8 cellular contexts compared by ENCODE assay signal in the genomic region with DNA sequence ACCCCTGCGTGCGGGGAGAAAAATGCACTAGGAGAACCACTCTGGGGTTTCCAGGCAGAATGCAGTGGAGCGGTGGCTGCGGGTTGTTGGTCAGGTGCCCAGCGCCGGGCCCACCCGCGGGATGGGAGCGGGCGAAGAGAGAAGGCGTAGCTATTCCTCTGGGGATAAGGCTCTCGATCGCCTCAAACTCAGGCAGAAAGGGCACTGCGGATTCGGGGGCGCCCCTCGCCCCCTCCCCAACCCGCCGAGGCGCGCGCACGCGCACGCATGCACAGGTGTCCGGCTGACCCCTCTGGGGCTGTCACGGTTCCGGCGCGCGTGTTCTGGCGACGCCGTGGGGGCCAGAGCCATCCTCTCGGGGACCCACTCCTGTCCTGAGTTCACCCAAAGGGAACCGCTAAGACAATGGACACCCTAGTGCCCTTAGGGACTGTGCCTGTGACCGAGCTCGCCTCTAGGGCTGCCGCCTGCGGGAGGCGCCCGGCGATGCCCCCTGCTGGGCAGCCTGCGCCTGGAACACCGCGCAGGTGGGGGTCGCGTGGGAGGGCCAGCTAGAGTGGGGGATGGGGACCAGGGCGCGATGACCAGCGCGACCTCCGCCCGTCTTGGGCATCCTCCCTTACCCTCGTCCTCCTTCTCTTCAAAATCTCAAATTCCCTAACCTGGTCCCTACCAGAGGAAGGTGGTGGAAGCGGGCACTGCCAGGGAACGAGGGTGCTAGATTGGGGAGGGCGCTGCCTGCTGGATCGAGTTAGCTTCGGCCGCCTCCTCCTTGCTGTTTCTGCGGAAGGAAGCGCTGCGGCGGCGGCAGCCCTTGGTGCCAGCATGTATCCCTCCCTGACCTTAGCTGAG. TPM values are rescaled to one million over a fixed set of nuclear protein-coding genes. Genes with fewer than 3 reads are reported as not detected.
DNase-seq lines count a peak whose midpoint lies in the region; ATAC-seq and TF ChIP-seq lines count a peak whose summit lies in the region.

No MANE protein-coding gene starts in this region.

- TF ChIP-seq CTCF in AG10803 (conservative IDR thresholded peaks at IDR 0.05; ENCODE audit: low read length), result peak; percentile 37
- TF ChIP-seq CTCF in GM12874 (IDR thresholded peaks at IDR 0.05; ENCODE audit: insufficient read depth, low read depth, low read length), result peak; percentile 83
- TF ChIP-seq CTCF in activated CD8-positive, alpha-beta T cell treated with anti-CD3 and anti-CD28 coated beads for 36 hours (IDR thresholded peaks at IDR 0.05), result peak; percentile 69
- peak in 3 of 6 experiments; percentile 31 to 56 (median 32) for TF ChIP-seq CTCF in esophagus squamous epithelium (IDR thresholded peaks at IDR 0.05)

- peaks cover 47 to 74% (median 68%) of the 10 kb centered on the region in 3 donors for H3K4me1 ChIP-seq in esophagus squamous epithelium

- DNase-seq in AG10803 (ENCODE audit: low read depth) (no peak), NCI-H2171 (lab: John Stamatoyannopoulos, UW) (peak; percentile 64), left ventricle myocardium superior (no peak), esophagus squamous epithelium (lab: John Stamatoyannopoulos, UW) (no peak)
- DNase-seq in activated CD8-positive, alpha-beta T cell treated with anti-CD3 and anti-CD28 coated beads for 36 hours, result peak; percentile 71
- DNase-seq in stimulated activated effector memory CD8-positive, alpha-beta T cell treated with anti-CD3 and anti-CD28 coated beads, Interleukin-12 subunit alpha, Interleukin-12 subunit beta, amount 100 ng/mL, for 72 hours (ENCODE audit: low spot score in 2 of 2), result no peak

- no peak overlapping the region for H3K27ac Mint-ChIP-seq in activated CD8-positive, alpha-beta T cell treated with anti-CD3 and anti-CD28 coated beads for 36 hours
- H3K27ac Mint-ChIP-seq in stimulated activated effector memory CD8-positive, alpha-beta T cell treated with anti-CD3 and anti-CD28 coated beads, Interleukin-12 subunit alpha, Interleukin-12 subunit beta, amount 100 ng/mL, for 72 hours, result no peak overlapping the region

- no peaks in the 10 kb centered on the region for H3K9me3 ChIP-seq in esophagus squamous epithelium

- 1 to 3% methylated on average over 19 to 25 of the region's 66 CpGs for WGBS in esophagus squamous epithelium, 2 donors

- intact Hi-C loops in activated CD8-positive, alpha-beta T cell treated with anti-CD3 and anti-CD28 coated beads for 36 hours (cut with micrococcal nuclease), result no loop called here
- intact Hi-C loops in left ventricle myocardium superior (cut with micrococcal nuclease) (no loop called here), esophagus squamous epithelium (cut with DNase I) (no loop called here)

- no peak for TF ChIP-seq POLR2A in esophagus squamous epithelium (IDR thresholded peaks at IDR 0.05)

- peaks cover 56 to 100% (median 72%) of the 10 kb centered on the region in 4 donors for H3K27me3 ChIP-seq in esophagus squamous epithelium

- H3K9me3 Mint-ChIP-seq in activated CD8-positive, alpha-beta T cell treated with anti-CD3 and anti-CD28 coated beads for 36 hours, result no peaks in the 10 kb centered on the region
- H3K9me3 Mint-ChIP-seq in stimulated activated effector memory CD8-positive, alpha-beta T cell treated with anti-CD3 and anti-CD28 coated beads, Interleukin-12 subunit alpha, Interleukin-12 subunit beta, amount 100 ng/mL, for 72 hours, result no peaks in the 10 kb centered on the region

- no peak overlapping the region for H3K27ac ChIP-seq in esophagus squamous epithelium

- peak; percentile 22 for ATAC-seq in activated CD8-positive, alpha-beta T cell treated with anti-CD3 and anti-CD28 coated beads for 36 hours
- peak; percentile 77 for ATAC-seq in left ventricle myocardium superior
- ATAC-seq in stimulated activated effector memory CD8-positive, alpha-beta T cell treated with anti-CD3 and anti-CD28 coated beads, Interleukin-12 subunit alpha, Interleukin-12 subunit beta, amount 100 ng/mL, for 72 hours, result peak; percentile 41
- ATAC-seq in GM21381 (IDR thresholded peaks at IDR 0.05; ENCODE audit: unreplicated experiment), result no peak

- H3K36me3 ChIP-seq in esophagus squamous epithelium, result no peaks in the 10 kb centered on the region

- H3K4me3 Mint-ChIP-seq in activated CD8-positive, alpha-beta T cell treated with anti-CD3 and anti-CD28 coated beads for 36 hours, result peak overlapping the region; percentile 33
- peak overlapping the region; percentile 58 for H3K4me3 Mint-ChIP-seq in stimulated activated effector memory CD8-positive, alpha-beta T cell treated with anti-CD3 and anti-CD28 coated beads, Interleukin-12 subunit alpha, Interleukin-12 subunit beta, amount 100 ng/mL, for 72 hours

- no peak overlapping the region for H3K4me3 ChIP-seq in AG10803 (ENCODE audit: low read length)
- peak overlapping the region in 1 of 4 donors; percentile 44 for H3K4me3 ChIP-seq in esophagus squamous epithelium

- CTCF ChIA-PET in activated CD8-positive, alpha-beta T cell treated with anti-CD3 and anti-CD28 coated beads for 36 hours (lab: Charles Lee), result interaction anchor here (0.7 to 6.9 kb wide), 17 partner anchors 9 to 197 kb away, joined by 3 to 56 read pairs (median 4); partner anchors contain the start of genes CBX4 and CBX8

- H3K27me3 Mint-ChIP-seq in activated CD8-positive, alpha-beta T cell treated with anti-CD3 and anti-CD28 coated beads for 36 hours, result peaks cover 59% of the 10 kb centered on the region

- H3K36me3 Mint-ChIP-seq in activated CD8-positive, alpha-beta T cell treated with anti-CD3 and anti-CD28 coated beads for 36 hours (ENCODE audit: low read depth), result no peaks in the 10 kb centered on the region
- no peaks in the 10 kb centered on the region for H3K36me3 Mint-ChIP-seq in stimulated activated effector memory CD8-positive, alpha-beta T cell treated with anti-CD3 and anti-CD28 coated beads, Interleukin-12 subunit alpha, Interleukin-12 subunit beta, amount 100 ng/mL, for 72 hours

- POLR2A ChIA-PET in activated CD8-positive, alpha-beta T cell treated with anti-CD3 and anti-CD28 coated beads for 36 hours (lab: Charles Lee), result interaction anchor here (0.9 to 4.4 kb wide), 7 partner anchors 9 to 159 kb away, joined by 3 to 34 read pairs (median 5); partner anchors contain the start of genes CBX4 and CBX8

- peaks cover 26% of the 10 kb centered on the region for H3K4me1 Mint-ChIP-seq in activated CD8-positive, alpha-beta T cell treated with anti-CD3 and anti-CD28 coated beads for 36 hours (ENCODE audit: low read depth)
- peaks cover 40% of the 10 kb centered on the region for H3K4me1 Mint-ChIP-seq in stimulated activated effector memory CD8-positive, alpha-beta T cell treated with anti-CD3 and anti-CD28 coated beads, Interleukin-12 subunit alpha, Interleukin-12 subunit beta, amount 100 ng/mL, for 72 hours

RNA-seq across cellular contexts. Expression of gene CBX8, which starts 14.4 kb away (rescaled TPM):
- total RNA-seq in activated CD8-positive, alpha-beta T cell treated with anti-CD3 and anti-CD28 coated beads for 36 hours, result 1 to 10 TPM; 7.0 to 9.4 TPM
- total RNA-seq in left ventricle myocardium superior, result 8.2 TPM
- 1 to 10 TPM; 2.3 to 4.7 (median 2.6) TPM for total RNA-seq in esophagus squamous epithelium

RNA-seq across cellular contexts. Expression of gene CBX4, which starts 28.0 kb away (rescaled TPM):
- 10 to 100 TPM; 23.9 to 28.0 TPM for total RNA-seq in activated CD8-positive, alpha-beta T cell treated with anti-CD3 and anti-CD28 coated beads for 36 hours
- 27.4 TPM for total RNA-seq in left ventricle myocardium superior
- 10 to 100 TPM in 3 of 4 donors, 1 to 10 TPM in 1; 9.0 to 26.3 (median 17.1) TPM for total RNA-seq in esophagus squamous epithelium

RNA-seq across cellular contexts. Expression of gene CBX2, which starts 33.3 kb away (rescaled TPM):
- 1 to 10 TPM; 8.0 to 9.7 TPM for total RNA-seq in activated CD8-positive, alpha-beta T cell treated with anti-CD3 and anti-CD28 coated beads for 36 hours
- total RNA-seq in left ventricle myocardium superior, result 2.9 TPM
- total RNA-seq in esophagus squamous epithelium, result 10 to 100 TPM in 2 of 4 donors, 1 to 10 TPM in 2; 4.6 to 12.9 (median 8.7) TPM

Comparison
In these comparisons a context has a peak if more than half of its experiments do, and no peak if none do; other contexts are left out.
1. DNase-seq: peak in NCI-H2171 (single experiment) and activated CD8-positive, alpha-beta T cell treated with anti-CD3 and anti-CD28 coated beads for 36 hours (single experiment); none in AG10803 (single experiment), left ventricle myocardium superior (single experiment), stimulated activated effector memory CD8-positive, alpha-beta T cell treated with anti-CD3 and anti-CD28 coated beads, Interleukin-12 subunit alpha, Interleukin-12 subunit beta, amount 100 ng/mL, for 72 hours (0 of 2) and esophagus squamous epithelium (single experiment).